Comparison of ENCODE assay signal across 7 cellular contexts in the genomic region with DNA sequence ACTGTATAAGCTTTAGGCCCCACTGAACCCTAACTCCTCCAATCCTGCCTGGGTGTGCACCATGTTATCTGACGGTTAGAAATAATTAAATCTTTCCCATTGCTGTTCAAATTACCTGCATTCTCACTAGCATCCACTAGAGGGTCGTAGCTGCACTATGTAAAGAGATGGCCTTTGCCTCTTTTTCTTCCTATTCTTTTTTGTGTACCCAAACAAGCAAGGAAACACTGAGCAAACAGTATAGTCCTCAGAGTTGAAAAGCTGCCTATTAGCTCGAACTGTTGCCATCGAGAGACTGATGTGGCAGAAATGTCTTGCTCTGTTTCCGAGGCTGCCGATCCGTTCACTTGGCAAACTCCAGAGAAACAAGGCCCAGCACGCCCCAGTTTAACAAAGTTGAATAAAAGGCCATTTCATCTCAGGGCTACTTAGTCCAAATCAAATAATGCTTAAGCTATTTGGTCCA.
DNase-seq lines count a peak whose midpoint lies in the region; ATAC-seq and TF ChIP-seq lines count a peak whose summit lies in the region.

No MANE protein-coding gene starts in this region.

- H3K4me3 ChIP-seq in NT2/D1 (ENCODE audit: insufficient read length, low read depth) (no peak overlapping the region), right cardiac atrium (ENCODE audit: low read length) (no peak overlapping the region), retinal pigment epithelial cell (ENCODE audit: low read length) (no peak overlapping the region)

- H3K36me3 ChIP-seq in NT2/D1 (ENCODE audit: insufficient read depth, insufficient read length, low read length): no peaks in the 10 kb centered on the region

- H3K9me3 ChIP-seq in NT2/D1 (ENCODE audit: insufficient read depth, low read length) (no peaks in the 10 kb centered on the region), right cardiac atrium (ENCODE audit: control insufficient read depth, low read length) (no peaks in the 10 kb centered on the region)

- H3K27me3 ChIP-seq in NT2/D1 (ENCODE audit: insufficient read depth, insufficient read length) (no peaks in the 10 kb centered on the region), right cardiac atrium (ENCODE audit: control insufficient read depth, insufficient read depth) (no peaks in the 10 kb centered on the region)

- DNase-seq in GDM1 (lab: John Stamatoyannopoulos, UW): peak; percentile 15
- peak; percentile 17 for DNase-seq in HPDE6-E6E7 (ENCODE audit: extremely low spot score)
- DNase-seq in NT2/D1 (ENCODE audit: low read depth, low spot score): peak; percentile 75
- peak in 51 of 56 donors; percentile 1 to 80 (median 27) for DNase-seq in amygdala (lab: John Stamatoyannopoulos, UW)
- peak in 1 of 3 donors; percentile 18 for DNase-seq in right cardiac atrium
- peak; percentile 16 for DNase-seq in retinal pigment epithelial cell (ENCODE audit: low read depth)

- peak; percentile 91 for ATAC-seq in GM21528 (IDR thresholded peaks at IDR 0.05; ENCODE audit: low FRiP score, unreplicated experiment)
- peak; percentile 81 to 84 for ATAC-seq in right cardiac atrium

- intact Hi-C loops in right cardiac atrium (cut with DNase I): loop anchor here in 3 of 4 donors (5.0 to 10.0 kb wide), 2 partner anchors 532 to 540 kb away; no protein-coding TSS in a partner anchor

- H3K4me1 ChIP-seq in NT2/D1 (ENCODE audit: insufficient read depth, insufficient read length): no peaks in the 10 kb centered on the region
- H3K4me1 ChIP-seq in right cardiac atrium (ENCODE audit: control insufficient read depth, insufficient read depth, low read length): no peaks in the 10 kb centered on the region

- H3K9ac ChIP-seq in NT2/D1 (ENCODE audit: insufficient read length, low read depth): peak overlapping the region; percentile 29

- peak; percentile 92 for TF ChIP-seq CTCF in retinal pigment epithelial cell (conservative IDR thresholded peaks at IDR 0.05; ENCODE audit: low read depth, low read length)

- 27% methylated on average over 8 of the region's 8 CpGs for WGBS in right cardiac atrium

- no peak overlapping the region for H3K27ac ChIP-seq in right cardiac atrium (ENCODE audit: low read length)
